In genomic region chr1:167210966-167211674, GRCh38 we compare ENCODE assay signal across 20 cellular contexts. TPM values are rescaled to one million over a fixed set of nuclear protein-coding genes. Genes with fewer than 3 reads are reported as not detected.
DNase-seq lines count a peak whose midpoint lies in the region; ATAC-seq and TF ChIP-seq lines count a peak whose summit lies in the region.
"Had no signal": no experiment of that assay in that cellular context is flagged by ENCODE, and none has a peak within 500 bp of the region (broad histone marks: within the 10 kb centered on the region; RNA-seq: fewer than 3 reads in every experiment).

No MANE protein-coding gene starts in this region.

- H3K36me3 Mint-ChIP-seq in naive thymus-derived CD4-positive, alpha-beta T cell, result peaks cover 0 to 26% (median 6%) of the 10 kb centered on the region in 5 donors

- H3K14ac ChIP-seq in trophoblast cell (ENCODE audit: low read length), result no peak overlapping the region

- no peak overlapping the region for H2BK5ac ChIP-seq in trophoblast cell (ENCODE audit: low read depth, low read length, poor library complexity)

- TF ChIP-seq CTCF in DND-41 (IDR thresholded peaks at IDR 0.05; ENCODE audit: borderline replicate concordance, extremely low read depth, low read length, poor library complexity, severe bottlenecking), result no peak
- TF ChIP-seq CTCF in LNCaP clone FGC (IDR thresholded peaks at IDR 0.05; ENCODE audit: control insufficient read depth, extremely low read depth, insufficient read depth), result no peak
- TF ChIP-seq CTCF in colonic mucosa (IDR thresholded peaks at IDR 0.05), result no peak

- CTCF ChIA-PET in naive thymus-derived CD4-positive, alpha-beta T cell (lab: Charles Lee), result interaction anchor here (2.0 kb wide), 1 partner anchor 9 kb away, joined by 7 read pairs; the partner anchor contains the start of gene POU2F1

- intact Hi-C loops in colonic mucosa (cut with DNase I), result loop anchor here (10.0 kb wide), 1 partner anchor 86 kb away; no protein-coding TSS in a partner anchor
- intact Hi-C loops in naive thymus-derived CD4-positive, alpha-beta T cell (cut with micrococcal nuclease), result no loop called here

- no peak overlapping the region for H3K4me2 ChIP-seq in DND-41 (ENCODE audit: insufficient read depth, low read length)
- no peak overlapping the region for H3K4me2 ChIP-seq in trophoblast cell (ENCODE audit: low read length)

- peak; percentile 70 for ATAC-seq in DND-41 (ENCODE audit: insufficient read depth, low read depth)
- ATAC-seq in naive thymus-derived CD4-positive, alpha-beta T cell, result no peak
- ATAC-seq: CD8-positive, alpha-beta T cell; HCT116; heart right ventricle; left ventricle myocardium superior had no signal

- H3K4ac ChIP-seq in trophoblast cell (ENCODE audit: low read depth, low read length), result no peak overlapping the region

- no peak overlapping the region for H3K27ac Mint-ChIP-seq in naive thymus-derived CD4-positive, alpha-beta T cell
- H3K27ac Mint-ChIP-seq: activated naive CD4-positive, alpha-beta T cell treated with anti-CD3 and anti-CD28 coated beads for 36 hours; CD8-positive, alpha-beta T cell; dendritic cell treated with granulocyte-macrophage colony-stimulating factor and Interleukin-4, amounts not matched to agents 40 ng/mL and 50 ng/mL, for 4 days had no signal

- H3K4me1 Mint-ChIP-seq in naive thymus-derived CD4-positive, alpha-beta T cell, result peaks cover 0 to 12% (median 2%) of the 10 kb centered on the region in 7 donors

- no peak overlapping the region for H4K8ac ChIP-seq in trophoblast cell (ENCODE audit: low read depth, low read length)

- H3K27me3 ChIP-seq in DND-41 (ENCODE audit: insufficient read depth, low read length, poor library complexity) (no peaks in the 10 kb centered on the region), colonic mucosa (no peaks in the 10 kb centered on the region), trophoblast cell (ENCODE audit: insufficient read depth, low read length) (no peaks in the 10 kb centered on the region)
- no peaks in the 10 kb centered on the region for H3K27me3 ChIP-seq in naive thymus-derived CD4-positive, alpha-beta T cell (ENCODE audit: control insufficient read depth in 2 of 2, insufficient read depth in 2 of 2, low read length in 2 of 2)
- H3K27me3 ChIP-seq: cardiac muscle cell, heart right ventricle had no signal

- no peak overlapping the region for H2BK120ac ChIP-seq in trophoblast cell (ENCODE audit: insufficient read depth, low read length, poor library complexity)

- H3K4me3 Mint-ChIP-seq in naive thymus-derived CD4-positive, alpha-beta T cell, result no peak overlapping the region
- H3K4me3 Mint-ChIP-seq: activated naive CD4-positive, alpha-beta T cell treated with anti-CD3 and anti-CD28 coated beads for 36 hours; CD8-positive, alpha-beta T cell; dendritic cell treated with granulocyte-macrophage colony-stimulating factor and Interleukin-4, amounts not matched to agents 40 ng/mL and 50 ng/mL, for 4 days had no signal

- H3K27ac ChIP-seq in DND-41 (ENCODE audit: low read length) (peak overlapping the region; percentile 24), colonic mucosa (peak overlapping the region; percentile 78), trophoblast cell (ENCODE audit: low read depth, low read length) (no peak overlapping the region), substantia nigra (ENCODE audit: low read depth, low read length, poor library complexity, severe bottlenecking) (no peak overlapping the region)
- H3K27ac ChIP-seq in naive thymus-derived CD4-positive, alpha-beta T cell (ENCODE audit: low read depth, low read length), result no peak overlapping the region
- H3K27ac ChIP-seq: cardiac muscle cell, heart right ventricle had no signal

- H2AK5ac ChIP-seq in trophoblast cell (ENCODE audit: low read length), result no peak overlapping the region

- H4K12ac ChIP-seq in trophoblast cell (ENCODE audit: low read depth, low read length), result no peak overlapping the region

- H3K23ac ChIP-seq in trophoblast cell (ENCODE audit: low read length), result no peak overlapping the region

- WGBS in trophoblast cell (ENCODE audit: extremely low coverage, insufficient coverage, insufficient read length), result no CpG with 5 or more reads among the region's 15 CpGs

- peaks cover 11% of the 10 kb centered on the region for H3K4me1 ChIP-seq in DND-41 (ENCODE audit: insufficient read depth, low read length)
- H3K4me1 ChIP-seq in colonic mucosa, result no peaks in the 10 kb centered on the region
- H3K4me1 ChIP-seq in trophoblast cell (ENCODE audit: control insufficient read depth in 1 of 2, insufficient read depth in 2 of 2, low read length in 2 of 2), result no peaks in the 10 kb centered on the region
- no peaks in the 10 kb centered on the region for H3K4me1 ChIP-seq in naive thymus-derived CD4-positive, alpha-beta T cell (ENCODE audit: control insufficient read depth in 2 of 2, insufficient read depth in 2 of 2, low read length in 2 of 2)

- no peaks in the 10 kb centered on the region for H4K20me1 ChIP-seq in DND-41 (ENCODE audit: insufficient read depth, low read length)

- H3K9me3 ChIP-seq in DND-41 (ENCODE audit: insufficient read depth, low read length, severe bottlenecking), result peaks cover 16% of the 10 kb centered on the region
- no peaks in the 10 kb centered on the region for H3K9me3 ChIP-seq in colonic mucosa
- H3K9me3 ChIP-seq in trophoblast cell (ENCODE audit: insufficient read depth, low read depth, low read length), result peaks cover 4% of the 10 kb centered on the region
- H3K9me3 ChIP-seq in naive thymus-derived CD4-positive, alpha-beta T cell (ENCODE audit: control insufficient read depth in 2 of 3, low read length in 3 of 3), result peaks cover 0 to 12% (median 9%) of the 10 kb centered on the region in 3 experiments

- POLR2A ChIA-PET in naive thymus-derived CD4-positive, alpha-beta T cell (lab: Charles Lee), result interaction anchor here (2.6 kb wide), 1 partner anchor 9 kb away, joined by 9 read pairs; the partner anchor contains the start of gene POU2F1

- peaks cover 0 to 11% (median 6%) of the 10 kb centered on the region in 5 donors for H3K27me3 Mint-ChIP-seq in naive thymus-derived CD4-positive, alpha-beta T cell

- H2AFZ ChIP-seq in DND-41 (ENCODE audit: low read depth, low read length), result peak overlapping the region; percentile 70
- H2AFZ ChIP-seq in trophoblast cell (ENCODE audit: insufficient read depth, low read length, poor library complexity), result peak overlapping the region; percentile 24

- no peak overlapping the region for H3K9ac ChIP-seq in DND-41 (ENCODE audit: low read depth, low read length)
- peak overlapping the region in 1 of 2 donors; percentile 35 for H3K9ac ChIP-seq in colonic mucosa (ENCODE audit: low read depth in 2 of 2, low read length in 2 of 2)
- no peak overlapping the region for H3K9ac ChIP-seq in trophoblast cell (ENCODE audit: low read length)

- no peaks in the 10 kb centered on the region for H3K79me2 ChIP-seq in DND-41 (ENCODE audit: insufficient read depth, low read length)
- no peaks in the 10 kb centered on the region for H3K79me2 ChIP-seq in trophoblast cell (ENCODE audit: control insufficient read depth, insufficient read depth, low read length, poor library complexity)

- no peak overlapping the region for H2BK12ac ChIP-seq in trophoblast cell (ENCODE audit: low read length)

- no peak overlapping the region for H4K91ac ChIP-seq in trophoblast cell (ENCODE audit: low read depth, low read length)

- H3K9me3 Mint-ChIP-seq in naive thymus-derived CD4-positive, alpha-beta T cell, result peaks cover 0 to 26% (median 12%) of the 10 kb centered on the region in 11 donors

- no peaks in the 10 kb centered on the region for H3K79me1 ChIP-seq in trophoblast cell (ENCODE audit: low read length)

- H3K36me3 ChIP-seq in DND-41 (ENCODE audit: insufficient read depth, low read length), result no peaks in the 10 kb centered on the region
- H3K36me3 ChIP-seq in colonic mucosa, result no peaks in the 10 kb centered on the region
- no peaks in the 10 kb centered on the region for H3K36me3 ChIP-seq in trophoblast cell (ENCODE audit: control insufficient read depth in 1 of 2, insufficient read depth in 2 of 2, low read length in 2 of 2)
- H3K36me3 ChIP-seq in naive thymus-derived CD4-positive, alpha-beta T cell (ENCODE audit: control insufficient read depth in 2 of 3, insufficient read depth in 3 of 3, low read length in 3 of 3), result no peaks in the 10 kb centered on the region
- H3K36me3 ChIP-seq: cardiac muscle cell, heart right ventricle had no signal

- no peak overlapping the region for H3K4me3 ChIP-seq in DND-41 (ENCODE audit: low read depth in 1 of 2, low read length in 2 of 2)
- H3K4me3 ChIP-seq in LNCaP clone FGC (ENCODE audit: low read depth, low read length), result no peak overlapping the region
- H3K4me3 ChIP-seq in colonic mucosa, result no peak overlapping the region
- H3K4me3 ChIP-seq in trophoblast cell (ENCODE audit: low read depth, low read length), result no peak overlapping the region
- no peak overlapping the region for H3K4me3 ChIP-seq in naive thymus-derived CD4-positive, alpha-beta T cell (ENCODE audit: low read length)
- H3K4me3 ChIP-seq: cardiac muscle cell, heart right ventricle had no signal

- DNase-seq in DND-41, result peak; percentile 8
- peak; percentile 70 for DNase-seq in LNCaP clone FGC (ENCODE audit: low read depth)
- DNase-seq in colonic mucosa, result peak; percentile 47
- no peak for DNase-seq in trophoblast cell
- no peak for DNase-seq in naive thymus-derived CD4-positive, alpha-beta T cell
- DNase-seq in substantia nigra (lab: John Stamatoyannopoulos, UW), result no peak
- no peak for DNase-seq in glomerular visceral epithelial cell (ENCODE audit: extremely low spot score)
- DNase-seq: activated CD4-positive, alpha-beta T cell treated with anti-CD3 and anti-CD28 coated beads, Interleukin-2, amount 50 U/mL, for 1 hour; activated naive CD4-positive, alpha-beta T cell treated with anti-CD3 and anti-CD28 coated beads for 36 hours; CD8-positive, alpha-beta T cell; DMS53; heart right ventricle; Kasumi-1; left ventricle myocardium superior; NCI-H1105; NCI-H2029 treated with DMSO at 0.1 percent for 48 hours; NCI-H226 had no signal

- no peak overlapping the region for H3K18ac ChIP-seq in trophoblast cell (ENCODE audit: low read length)

RNA-seq across cellular contexts. Expression of gene POU2F1, which starts 9.6 kb away (rescaled TPM):
- 10 to 100 TPM; 16.4 to 24.4 TPM for total RNA-seq in colonic mucosa
- 28.6 and 29.4 TPM in 2 replicates for polyA plus RNA-seq in trophoblast cell (2013)
- total RNA-seq in naive thymus-derived CD4-positive, alpha-beta T cell, result 10 to 100 TPM; 20.6 to 36.6 (median 23.3) TPM
- 10 to 100 TPM in 1 of 2 donors, 1 to 10 TPM in 1; 9.1 to 13.4 TPM for polyA plus RNA-seq in naive thymus-derived CD4-positive, alpha-beta T cell

Comparison
In these comparisons a context has a peak if more than half of its experiments do, and no peak if none do; other contexts are left out.
1. DNase-seq: peak in DND-41 (single experiment), LNCaP clone FGC (single experiment) and colonic mucosa (single experiment); none in trophoblast cell (0 of 2), naive thymus-derived CD4-positive, alpha-beta T cell (0 of 9), substantia nigra (0 of 49) and glomerular visceral epithelial cell (single experiment).
2. H3K27ac ChIP-seq: peak in DND-41 (single experiment) and colonic mucosa (single experiment); none in trophoblast cell (single experiment), naive thymus-derived CD4-positive, alpha-beta T cell (single experiment) and substantia nigra (single experiment).